8 cellular contexts compared by ENCODE assay signal in genomic region chr1:246930830-246931548, GRCh38. TPM values are rescaled to one million over a fixed set of nuclear protein-coding genes. Genes with fewer than 3 reads are reported as not detected.
A peak's percentile ranks its signal among the peaks of the same experiment; 100 is the strongest.
DNase-seq lines count a peak whose midpoint lies in the region; ATAC-seq and TF ChIP-seq lines count a peak whose summit lies in the region.

No MANE protein-coding gene starts in this region.

- H3K9ac ChIP-seq in OCI-LY1 (ENCODE audit: low read length): peak overlapping the region; percentile 85

- peak overlapping the region; percentile 81 for H3K27ac ChIP-seq in OCI-LY1 (ENCODE audit: low read depth, low read length, poor library complexity, severe bottlenecking)
- H3K27ac ChIP-seq in thoracic aorta: peak overlapping the region; percentile 92 to 96

- no peaks in the 10 kb centered on the region for H3K9me3 Mint-ChIP-seq in neural crest cell

- H3K36me3 ChIP-seq in OCI-LY1 (ENCODE audit: insufficient read depth, low read length): peaks cover 34% of the 10 kb centered on the region
- H3K36me3 ChIP-seq in thoracic aorta: no peaks in the 10 kb centered on the region

- ATAC-seq in HG03060 (IDR thresholded peaks at IDR 0.05; ENCODE audit: low read depth, unreplicated experiment) (peak; percentile 6), thoracic aorta (ENCODE audit: insufficient number of reproducible peaks, low FRiP score, low read depth) (peak; percentile 54)

- no peaks in the 10 kb centered on the region for H3K9me2 ChIP-seq in OCI-LY1 (ENCODE audit: low read depth, low read length)

- peak overlapping the region; percentile 75 for H3K4me3 ChIP-seq in OCI-LY1 (ENCODE audit: low read depth, low read length, poor library complexity, severe bottlenecking)
- H3K4me3 ChIP-seq in fibroblast of the aortic adventitia (ENCODE audit: low read depth, low read length): peak overlapping the region; percentile 85
- peak overlapping the region; percentile 97 for H3K4me3 ChIP-seq in thoracic aorta

- H3K27me3 Mint-ChIP-seq in neural crest cell (ENCODE audit: low read depth): no peaks in the 10 kb centered on the region

- TF ChIP-seq CTCF in OCI-LY1 (IDR thresholded peaks at IDR 0.05; ENCODE audit: low read length) (no peak), fibroblast of the aortic adventitia (IDR thresholded peaks at IDR 0.05; ENCODE audit: insufficient read depth, low read length) (no peak), neural crest cell (conservative IDR thresholded peaks at IDR 0.05) (peak; percentile 26), thoracic aorta (IDR thresholded peaks at IDR 0.05) (no peak)

- no peak overlapping the region for H2AFZ ChIP-seq in OCI-LY1 (ENCODE audit: low read length)

- H3K9me3 ChIP-seq in OCI-LY1 (ENCODE audit: low read length) (peaks cover 6% of the 10 kb centered on the region; the same call in 1 of the 2 replicates), thoracic aorta (no peaks in the 10 kb centered on the region)

- TF ChIP-seq POLR2A in GM18526 (IDR thresholded peaks at IDR 0.05; ENCODE audit: extremely low read depth, insufficient read length): peak; percentile 16

- H3K4me1 ChIP-seq in OCI-LY1 (ENCODE audit: insufficient read depth, low read length, severe bottlenecking): peaks cover 28% of the 10 kb centered on the region
- H3K4me1 ChIP-seq in thoracic aorta (ENCODE audit: control insufficient read depth in 1 of 2, low read depth in 2 of 2): peaks cover 15% of the 10 kb centered on the region in 2 donors

- peaks cover 23% of the 10 kb centered on the region for H3K36me3 Mint-ChIP-seq in neural crest cell (ENCODE audit: low read depth)

- peak overlapping the region; percentile 97 for H3K4me3 Mint-ChIP-seq in neural crest cell

- H3K4me1 Mint-ChIP-seq in neural crest cell: peaks cover 37% of the 10 kb centered on the region

- peaks cover 49% of the 10 kb centered on the region for H3K79me2 ChIP-seq in OCI-LY1 (ENCODE audit: insufficient read depth, low read length)

- H3F3A ChIP-seq in OCI-LY1 (ENCODE audit: insufficient read depth, low read length): no peaks in the 10 kb centered on the region

- DNase-seq in Ammon's horn (ENCODE audit: low spot score) (peak; percentile 52), fibroblast of the aortic adventitia (ENCODE audit: low read depth) (peak; percentile 60), neural crest cell (ENCODE audit: low read depth, low spot score) (peak; percentile 40), thoracic aorta (ENCODE audit: low spot score) (no peak)
- DNase-seq in activated effector memory CD4-positive, alpha-beta T cell treated with Interleukin-2 at 50 U/mL for 16 hours: peak; percentile 33

- no peaks in the 10 kb centered on the region for H4K20me1 ChIP-seq in OCI-LY1 (ENCODE audit: insufficient read depth, low read length)

- H3K27me3 ChIP-seq in OCI-LY1 (ENCODE audit: insufficient read depth, low read length): no peaks in the 10 kb centered on the region
- H3K27me3 ChIP-seq in thoracic aorta (replicated peaks; ENCODE audit: insufficient read depth): no peaks in the 10 kb centered on the region

- peak overlapping the region; percentile 98 for H3K27ac Mint-ChIP-seq in neural crest cell (ENCODE audit: unreplicated experiment)

- H3K4me2 ChIP-seq in OCI-LY1 (ENCODE audit: low read length): peak overlapping the region; percentile 81

RNA-seq across cellular contexts. Expression of gene AHCTF1, which starts 0.8 kb away (rescaled TPM):
- total RNA-seq in fibroblast of the aortic adventitia (ENCODE audit: low replicate concordance) (26.5 and 38.7 TPM in 2 replicates), neural crest cell (40.4 and 47.3 TPM in 2 replicates), thoracic aorta (10 to 100 TPM; 36.3 to 69.2 TPM)
